ENCODE assay signal across 25 cellular contexts in the genomic region with DNA sequence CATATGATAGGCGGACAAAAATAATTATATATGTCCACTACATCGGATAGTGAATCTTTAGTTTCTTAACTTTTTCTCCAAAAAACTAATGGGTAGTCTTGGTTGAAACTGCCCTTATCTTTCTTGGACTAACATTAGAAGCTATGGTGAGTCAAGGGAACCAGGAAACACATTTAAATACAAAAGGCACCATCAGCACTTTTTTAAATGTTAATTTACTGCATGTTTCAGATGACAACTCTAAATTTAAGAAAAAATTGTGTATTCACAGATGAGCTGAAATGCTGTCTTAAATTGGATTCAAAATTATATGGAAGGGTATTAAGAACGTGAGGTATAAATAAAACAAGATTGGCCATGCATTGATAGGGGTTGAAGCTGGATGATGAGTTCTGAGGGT.
DNase-seq lines count a peak whose midpoint lies in the region; ATAC-seq, FAIRE-seq and TF ChIP-seq lines count a peak whose summit lies in the region.
"Had no signal": no experiment of that assay in that cellular context is flagged by ENCODE, and none has a peak within 500 bp of the region (broad histone marks: within the 10 kb centered on the region; RNA-seq: fewer than 3 reads in every experiment).

No MANE protein-coding gene starts in this region.

- H3K79me2 ChIP-seq in HepG2 (ENCODE audit: insufficient read depth, low read length) (no peaks in the 10 kb centered on the region), K562 (ENCODE audit: control insufficient read depth, insufficient read depth, low read length) (no peaks in the 10 kb centered on the region), mesendoderm (ENCODE audit: control insufficient read depth, insufficient read depth, low read length) (no peaks in the 10 kb centered on the region)

- no peak overlapping the region for H3K18ac ChIP-seq in mesendoderm (ENCODE audit: low read length)

- H3K4me3 ChIP-seq in HepG2 (replicated peaks in 1 of 3; ENCODE audit: insufficient read depth in 1 of 3, low read depth in 2 of 3, low read length in 3 of 3) (no peak overlapping the region), right lobe of liver (no peak overlapping the region), K562 (no peak overlapping the region), mesendoderm (ENCODE audit: low read length) (no peak overlapping the region)
- H3K4me3 ChIP-seq: BLaER1, GM12878 had no signal

- H4K8ac ChIP-seq in mesendoderm (ENCODE audit: low read depth, low read length), result no peak overlapping the region

- no peak overlapping the region for H3K4me2 ChIP-seq in HepG2 (ENCODE audit: low read depth, low read length)
- no peak overlapping the region for H3K4me2 ChIP-seq in K562 (ENCODE audit: insufficient read depth, low read length)
- no peak overlapping the region for H3K4me2 ChIP-seq in mesendoderm (ENCODE audit: low read length)
- H3K4me2 ChIP-seq: BLaER1 had no signal

- no peaks in the 10 kb centered on the region for H3K9me1 ChIP-seq in K562 (ENCODE audit: control insufficient read depth, insufficient read depth, low read length)

- no peak overlapping the region for H4K5ac ChIP-seq in mesendoderm (ENCODE audit: low read length)

- 52% methylated on average over 3 of the region's 3 CpGs for WGBS in HepG2 (ENCODE audit: low lambda C conversion rate)
- 83% methylated on average over 3 of the region's 3 CpGs for WGBS in right lobe of liver (ENCODE audit: insufficient coverage, low coverage, low lambda C conversion rate, missing lambda C conversion rate)
- 4% methylated on average over 3 of the region's 3 CpGs for WGBS in K562 (ENCODE audit: insufficient coverage, low coverage, missing lambda C conversion rate)
- WGBS in mesendoderm (ENCODE audit: extremely low coverage, insufficient coverage, low lambda C conversion rate), result 100% methylated on average over 1 of the region's 3 CpGs

- TF ChIP-seq POLR2A in HepG2 (IDR thresholded peaks at IDR 0.05; ENCODE audit: insufficient read depth in 1 of 2, low read depth in 2 of 2, low read length in 2 of 2) (no peak), right lobe of liver (IDR thresholded peaks at IDR 0.05) (no peak), K562 (conservative IDR thresholded peaks at IDR 0.05) (no peak)

- H2AFZ ChIP-seq in HepG2 (ENCODE audit: low read length) (no peak overlapping the region), K562 (ENCODE audit: low read depth, low read length) (no peak overlapping the region)

- no peak overlapping the region for H3K56ac ChIP-seq in mesendoderm (ENCODE audit: low read length)

- BruUV-seq in HepG2 (replicated peaks; lab: Mats Ljungman, UMichigan) (no TSS peak), K562 (replicated peaks; lab: Mats Ljungman, UMichigan) (no TSS peak)

- ATAC-seq in HepG2 (no peak), right lobe of liver (no peak), K562 (no peak), GM21717 (IDR thresholded peaks at IDR 0.05; ENCODE audit: unreplicated experiment) (no peak)
- ATAC-seq: GM12878 had no signal

- H3K36me3 ChIP-seq in HepG2 (replicated peaks in 1 of 2; ENCODE audit: control insufficient read depth in 1 of 2, insufficient read depth in 2 of 2, low read length in 2 of 2), result no peaks in the 10 kb centered on the region
- H3K36me3 ChIP-seq in right lobe of liver, result no peaks in the 10 kb centered on the region
- H3K36me3 ChIP-seq in K562 (ENCODE audit: control insufficient read depth, insufficient read depth, low read length), result no peaks in the 10 kb centered on the region
- no peaks in the 10 kb centered on the region for H3K36me3 ChIP-seq in mesendoderm (ENCODE audit: control insufficient read depth, insufficient read depth, low read length)
- H3K36me3 ChIP-seq: BE2C, BLaER1 had no signal

- H3K9ac ChIP-seq in HepG2 (ENCODE audit: insufficient read depth, low read depth, low read length), result no peak overlapping the region
- no peak overlapping the region for H3K9ac ChIP-seq in K562 (ENCODE audit: insufficient read depth in 1 of 2, low read depth in 2 of 2, low read length in 2 of 2)
- no peak overlapping the region for H3K9ac ChIP-seq in mesendoderm (ENCODE audit: low read length)
- H3K9ac ChIP-seq: BLaER1 had no signal

- H3K27me3 ChIP-seq in HepG2 (ENCODE audit: control insufficient read depth in 1 of 2, insufficient read depth in 2 of 2, low read length in 2 of 2) (no peaks in the 10 kb centered on the region), right lobe of liver (no peaks in the 10 kb centered on the region), K562 (ENCODE audit: control insufficient read depth in 2 of 2, insufficient read depth in 2 of 2, low read length in 2 of 2) (no peaks in the 10 kb centered on the region), mesendoderm (ENCODE audit: insufficient read depth, low read length, poor library complexity) (no peaks in the 10 kb centered on the region)
- H3K27me3 ChIP-seq: BE2C, BLaER1 had no signal

- DNase-seq in HepG2 (ENCODE audit: low spot score) (no peak), right lobe of liver (no peak), K562 (ENCODE audit: extremely low read depth in 1 of 4, low spot score in 3 of 4) (no peak), mesendoderm (no peak)
- DNase-seq in activated naive CD4-positive, alpha-beta T cell (lab: John Stamatoyannopoulos, UW), result no peak
- DNase-seq: ACHN; BE2C; C1 segment of cervical spinal cord; CD4-positive, alpha-beta memory T cell; CD4-positive, CD25-positive, alpha-beta regulatory T cell; CD8-positive, alpha-beta memory T cell; COR-L47; DMS 273 treated with DMSO at 0.1 percent for 48 hours; DMS153; DMS53; DMS79; DND-41; EL; GDM1 had no signal

- TF ChIP-seq EP300 in HepG2 (IDR thresholded peaks at IDR 0.05; ENCODE audit: low read depth in 2 of 2, low read length in 2 of 2) (no peak), HepG2 (CRISPR knock-in tag; IDR thresholded peaks at IDR 0.05; ENCODE audit: borderline replicate concordance) (no peak), K562 (IDR thresholded peaks at IDR 0.05; ENCODE audit: low read length) (no peak)

- no peak overlapping the region for H3K23ac ChIP-seq in mesendoderm (ENCODE audit: low read length)

- POLR2A ChIA-PET in HepG2 (lab: Yijun Ruan, JAX) (no interaction called here), K562 (lab: Yijun Ruan, JAX) (no interaction called here)

- no peak for TF ChIP-seq CTCF in HepG2 (CRISPR knock-in tag; IDR thresholded peaks at IDR 0.05)
- TF ChIP-seq CTCF in right lobe of liver (IDR thresholded peaks at IDR 0.05), result no peak
- TF ChIP-seq CTCF in K562 (IDR thresholded peaks at IDR 0.05 in 2 of 3, conservative IDR thresholded peaks at IDR 0.05 in 1 of 3; ENCODE audit: insufficient read depth in 2 of 3, low read depth in 1 of 3, low read length in 3 of 3), result no peak

- in situ Hi-C loops in HepG2 (cut with HindIII; ENCODE audit: extremely low pct_ligation_motif_present, low pct_unique_long_range_greater_than_20kb), result no loop called here
- in situ Hi-C loops in K562 (cut with MboI), result no loop called here

- H3K9me3 ChIP-seq in HepG2 (ENCODE audit: low read length) (peaks cover 5% of the 10 kb centered on the region; the same call in 1 of the 2 replicates), right lobe of liver (no peaks in the 10 kb centered on the region), K562 (replicated peaks; ENCODE audit: control insufficient read depth, insufficient read depth, low read depth, low read length) (no peaks in the 10 kb centered on the region)
- H3K9me3 ChIP-seq: BE2C, BLaER1 had no signal

- H3K4ac ChIP-seq in mesendoderm (ENCODE audit: low read depth, low read length), result peak overlapping the region; percentile 7

- H2AK5ac ChIP-seq in mesendoderm (ENCODE audit: low read length), result no peak overlapping the region

- intact Hi-C loops in HepG2 (cut with micrococcal nuclease; ENCODE audit: unreplicated experiment) (no loop called here), right lobe of liver (cut with DNase I) (no loop called here), K562 (cut with micrococcal nuclease) (no loop called here)

- TF ChIP-seq RAD21 in HepG2 (CRISPR knock-in tag; IDR thresholded peaks at IDR 0.05) (no peak), K562 (CRISPR knock-in tag; conservative IDR thresholded peaks at IDR 0.05 in 1 of 2, IDR thresholded peaks at IDR 0.05 in 1 of 2) (no peak)

- FAIRE-seq in HepG2 (lab: Jason Lieb, UNC), result no peak
- no peak for FAIRE-seq in K562 (lab: Jason Lieb, UNC)
- FAIRE-seq: GM12878, GM12892, GM18507 had no signal

- H2BK5ac ChIP-seq in mesendoderm (ENCODE audit: low read length), result no peak overlapping the region

- no peak overlapping the region for H2BK15ac ChIP-seq in mesendoderm (replicated peaks; ENCODE audit: low read depth)

- H2BK120ac ChIP-seq in mesendoderm (ENCODE audit: low read depth, low read length), result no peak overlapping the region

- H3K4me1 ChIP-seq in HepG2 (ENCODE audit: insufficient read depth, low read length), result no peaks in the 10 kb centered on the region
- H3K4me1 ChIP-seq in right lobe of liver, result no peaks in the 10 kb centered on the region
- no peaks in the 10 kb centered on the region for H3K4me1 ChIP-seq in K562 (replicated peaks in 1 of 2; ENCODE audit: control insufficient read depth in 2 of 2, insufficient read depth in 2 of 2, low read length in 2 of 2)
- no peaks in the 10 kb centered on the region for H3K4me1 ChIP-seq in mesendoderm (ENCODE audit: control insufficient read depth, low read depth, low read length)
- H3K4me1 ChIP-seq: BE2C, BLaER1 had no signal

- H3K79me1 ChIP-seq in mesendoderm (ENCODE audit: low read length), result no peaks in the 10 kb centered on the region

- CTCF ChIA-PET in HepG2 (lab: Yijun Ruan, JAX; ENCODE audit: low intra/inter-chr PET ratio, low total read pairs) (no interaction called here), K562 (lab: Yijun Ruan, JAX; ENCODE audit: low intra/inter-chr PET ratio) (no interaction called here)

- H3K27ac ChIP-seq in HepG2 (ENCODE audit: extremely low read length, insufficient read depth, low read length) (no peak overlapping the region), right lobe of liver (no peak overlapping the region), K562 (ENCODE audit: extremely low read depth, low read depth, low read length) (no peak overlapping the region), mesendoderm (ENCODE audit: low read depth, low read length) (no peak overlapping the region)
- H3K27ac ChIP-seq: 22Rv1, BLaER1 had no signal

- no peaks in the 10 kb centered on the region for H4K20me1 ChIP-seq in HepG2 (ENCODE audit: insufficient read depth, low read length)
- H4K20me1 ChIP-seq in K562 (replicated peaks; ENCODE audit: control insufficient read depth, insufficient read depth, low read length), result no peaks in the 10 kb centered on the region
- H4K20me1 ChIP-seq: BLaER1 had no signal

TF ChIP-seq in K562, 482 proteins besides CTCF, POLR2A, EP300 and RAD21 (continues in another document):
- peak; percentile 77 for TF ChIP-seq ZNF316 (IDR thresholded peaks at IDR 0.05)
- no peak for TF ChIP-seq NR2C1 (IDR thresholded peaks at IDR 0.05)
- no peak for TF ChIP-seq NR2C1 (tag; IDR thresholded peaks at IDR 0.05)
- TF ChIP-seq ZNF239 (CRISPR knock-in tag; IDR thresholded peaks at IDR 0.05), result no peak
- TF ChIP-seq TEAD2 (tag; IDR thresholded peaks at IDR 0.05), result no peak
- TF ChIP-seq SAP30 (IDR thresholded peaks at IDR 0.05; ENCODE audit: borderline replicate concordance, insufficient read depth, low read depth, low read length, poor library complexity, severe bottlenecking), result no peak
- TF ChIP-seq MAFF (IDR thresholded peaks at IDR 0.05; ENCODE audit: low read length), result peak; percentile 50
- TF ChIP-seq ZC3H8 (IDR thresholded peaks at IDR 0.05), result no peak
- TF ChIP-seq C11orf30 (IDR thresholded peaks at IDR 0.05; ENCODE audit: low read depth), result peak; percentile 54
- TF ChIP-seq EP400 (IDR thresholded peaks at IDR 0.05), result no peak
